In genomic region chr2:12543452-12544220, GRCh38 we compare ENCODE assay signal across 9 cellular contexts.
DNase-seq lines count a peak whose midpoint lies in the region; ATAC-seq and TF ChIP-seq lines count a peak whose summit lies in the region.
"Had no signal": no experiment of that assay in that cellular context is flagged by ENCODE, and none has a peak within 500 bp of the region (broad histone marks: within the 10 kb centered on the region; RNA-seq: fewer than 3 reads in every experiment).

No MANE protein-coding gene starts in this region.

- H3K9me3 Mint-ChIP-seq in nephron (no peaks in the 10 kb centered on the region), HFFc6 (no peaks in the 10 kb centered on the region)

- ATAC-seq in GM18519 (IDR thresholded peaks at IDR 0.05; ENCODE audit: low FRiP score, unreplicated experiment), result peak; percentile 30
- peak; percentile 40 for ATAC-seq in GM21825 (IDR thresholded peaks at IDR 0.05; ENCODE audit: unreplicated experiment)

- H3K36me3 Mint-ChIP-seq in nephron (ENCODE audit: low read depth) (no peaks in the 10 kb centered on the region), HFFc6 (ENCODE audit: low read depth) (no peaks in the 10 kb centered on the region)

- peak overlapping the region; percentile 83 to 88 (median 85) for H3K27ac Mint-ChIP-seq in nephron
- H3K27ac Mint-ChIP-seq in HFFc6, result no peak overlapping the region

- DNase-seq in NCI-H187 treated with DMSO at 0.1 percent for 48 hours (lab: John Stamatoyannopoulos, UW) (peak; percentile 96), HFFc6 (no peak), DMS 273 treated with DMSO at 0.1 percent for 48 hours (lab: John Stamatoyannopoulos, UW) (no peak)
- no peak for DNase-seq in stimulated activated CD4-positive, alpha-beta T cell treated with anti-CD3 and anti-CD28 coated beads, Interleukin-4, amount 100 ng/mL, for 1 hour
- DNase-seq in activated CD4-positive, alpha-beta T cell treated with anti-CD3 and anti-CD28 coated beads for 48 hours, result no peak
- DNase-seq: mesendoderm had no signal

- TF ChIP-seq CTCF in nephron (IDR thresholded peaks at IDR 0.05; ENCODE audit: unreplicated experiment in 3 of 3) (no peak), HFFc6 (IDR thresholded peaks at IDR 0.05) (no peak)

- peaks cover 55% of the 10 kb centered on the region for H3K4me1 Mint-ChIP-seq in nephron
- peaks cover 16% of the 10 kb centered on the region for H3K4me1 Mint-ChIP-seq in HFFc6 (ENCODE audit: low read depth)

- no peak overlapping the region for H3K4me3 Mint-ChIP-seq in nephron
- H3K4me3 Mint-ChIP-seq in HFFc6, result no peak overlapping the region

- H3K27me3 Mint-ChIP-seq in nephron (ENCODE audit: low read depth) (peaks cover 6% of the 10 kb centered on the region), HFFc6 (ENCODE audit: insufficient read depth) (no peaks in the 10 kb centered on the region; the same call in 1 of the 2 replicates)
